26 cellular contexts compared by ENCODE assay signal in genomic region chr12:67002711-67003110, GRCh38.
DNase-seq lines count a peak whose midpoint lies in the region; ATAC-seq, FAIRE-seq and TF ChIP-seq lines count a peak whose summit lies in the region.
"Had no signal": no experiment of that assay in that cellular context is flagged by ENCODE, and none has a peak within 500 bp of the region (broad histone marks: within the 10 kb centered on the region; RNA-seq: fewer than 3 reads in every experiment).

No MANE protein-coding gene starts in this region.

- H3K4me3 Mint-ChIP-seq in activated naive CD4-positive, alpha-beta T cell treated with anti-CD3 and anti-CD28 coated beads for 36 hours = no peak overlapping the region
- H3K4me3 Mint-ChIP-seq: activated CD4-positive, alpha-beta memory T cell treated with anti-CD3 and anti-CD28 coated beads, Interleukin-2, amount 10 ng/mL, durations not matched to agents 7 days and 5 days; activated naive CD8-positive, alpha-beta T cell; natural killer cell treated with Interleukin-12 subunit alpha and Interleukin-12 subunit beta and Interleukin-15 and Interleukin-18, amount 100 ng/mL, for 72 hours had no signal

- FAIRE-seq in keratinocyte (lab: Jason Lieb, UNC) = peak; percentile 20
- FAIRE-seq: endometrium, G401.6 had no signal

- CTCF ChIA-PET in activated naive CD4-positive, alpha-beta T cell treated with anti-CD3 and anti-CD28 coated beads for 36 hours (lab: Charles Lee) = no interaction called here

- peaks cover 3% of the 10 kb centered on the region for H3K4me1 ChIP-seq in keratinocyte (ENCODE audit: control insufficient read depth, extremely low read depth, insufficient read depth, low read length)
- H3K4me1 ChIP-seq in colonic mucosa = no peaks in the 10 kb centered on the region
- H3K4me1 ChIP-seq: gastrocnemius medialis had no signal

- peaks cover 2% of the 10 kb centered on the region for H3K4me1 Mint-ChIP-seq in activated naive CD4-positive, alpha-beta T cell treated with anti-CD3 and anti-CD28 coated beads for 36 hours (ENCODE audit: low read depth)
- H3K4me1 Mint-ChIP-seq: activated CD4-positive, alpha-beta memory T cell treated with anti-CD3 and anti-CD28 coated beads, Interleukin-2, amount 10 ng/mL, durations not matched to agents 7 days and 5 days had no signal

- H3K9ac ChIP-seq in keratinocyte (ENCODE audit: control insufficient read depth, extremely low read depth, insufficient read depth, low read length) = no peak overlapping the region
- no peak overlapping the region for H3K9ac ChIP-seq in colonic mucosa (ENCODE audit: low read depth in 2 of 2, low read length in 2 of 2)

- in situ Hi-C loops in ACHN (cut with HindIII; ENCODE audit: low pct_ligation_motif_present, low pct_unique_long_range_greater_than_20kb, low sequenced_read_pairs) (no loop called here), Caki2 (cut with HindIII; ENCODE audit: low pct_unique_long_range_greater_than_20kb, low sequenced_read_pairs) (no loop called here)

- H2AFZ ChIP-seq in keratinocyte (ENCODE audit: control insufficient read depth, low read length) = no peak overlapping the region

- no peak overlapping the region for H3K4me2 ChIP-seq in keratinocyte (ENCODE audit: control insufficient read depth, extremely low read depth, insufficient read depth, low read depth, low read length)

- H3K27me3 Mint-ChIP-seq in activated naive CD4-positive, alpha-beta T cell treated with anti-CD3 and anti-CD28 coated beads for 36 hours (ENCODE audit: low read depth) = no peaks in the 10 kb centered on the region

- TF ChIP-seq CTCF in keratinocyte (optimal IDR thresholded peaks at IDR 0.05 in 1 of 3, IDR thresholded peaks at IDR 0.05 in 1 of 3, conservative IDR thresholded peaks at IDR 0.05 in 1 of 3; ENCODE audit: extremely low read depth in 1 of 3, insufficient read depth in 2 of 3, low read length in 3 of 3) (no peak), colonic mucosa (IDR thresholded peaks at IDR 0.05) (no peak)

- no peak for ATAC-seq in GM18519 (IDR thresholded peaks at IDR 0.05; ENCODE audit: low FRiP score, unreplicated experiment)
- ATAC-seq: gastrocnemius medialis; left ventricle myocardium superior; natural killer cell treated with Interleukin-12 subunit alpha and Interleukin-12 subunit beta and Interleukin-15 and Interleukin-18, amount 100 ng/mL, for 72 hours had no signal

- H4K20me1 ChIP-seq in keratinocyte (ENCODE audit: control insufficient read depth, extremely low read depth, insufficient read depth, low read length) = no peaks in the 10 kb centered on the region

- no peaks in the 10 kb centered on the region for H3K9me1 ChIP-seq in keratinocyte (ENCODE audit: control insufficient read depth, extremely low read depth, insufficient read depth, low read length)

- no peak overlapping the region for H3K27ac ChIP-seq in keratinocyte (ENCODE audit: control insufficient read depth, insufficient read depth, low read length)
- no peak overlapping the region for H3K27ac ChIP-seq in colonic mucosa
- H3K27ac ChIP-seq: gastrocnemius medialis had no signal

- no peak overlapping the region for H3K27ac Mint-ChIP-seq in activated naive CD4-positive, alpha-beta T cell treated with anti-CD3 and anti-CD28 coated beads for 36 hours
- H3K27ac Mint-ChIP-seq: activated CD4-positive, alpha-beta memory T cell treated with anti-CD3 and anti-CD28 coated beads, Interleukin-2, amount 10 ng/mL, durations not matched to agents 7 days and 5 days; activated naive CD8-positive, alpha-beta T cell; activated T-helper 2 cell treated with anti-CD3 and anti-CD28 coated beads, Interferon-gamma antibody, Interleukin-2, Interleukin-4, amounts not matched to agents 10 μg/mL and 5 μg/mL and 100 μg/mL, durations not matched to agents 14 hours and 24 hours and 36 hours; natural killer cell treated with Interleukin-12 subunit alpha and Interleukin-12 subunit beta and Interleukin-15 and Interleukin-18, amount 100 ng/mL, for 72 hours had no signal

- H3K9me3 ChIP-seq in keratinocyte (ENCODE audit: control insufficient read depth, low read depth, low read length) = no peaks in the 10 kb centered on the region
- no peaks in the 10 kb centered on the region for H3K9me3 ChIP-seq in colonic mucosa
- H3K9me3 ChIP-seq: gastrocnemius medialis had no signal

- intact Hi-C loops in colonic mucosa (cut with DNase I) = no loop called here
- intact Hi-C loops in activated naive CD4-positive, alpha-beta T cell treated with anti-CD3 and anti-CD28 coated beads for 36 hours (cut with micrococcal nuclease) = no loop called here

- no peaks in the 10 kb centered on the region for H3K27me3 ChIP-seq in keratinocyte (ENCODE audit: control insufficient read depth, extremely low read depth, insufficient read depth, low read length)
- H3K27me3 ChIP-seq in colonic mucosa = no peaks in the 10 kb centered on the region
- H3K27me3 ChIP-seq: gastrocnemius medialis had no signal

- no peaks in the 10 kb centered on the region for H3K9me3 Mint-ChIP-seq in activated naive CD4-positive, alpha-beta T cell treated with anti-CD3 and anti-CD28 coated beads for 36 hours
- H3K9me3 Mint-ChIP-seq: activated CD4-positive, alpha-beta memory T cell treated with anti-CD3 and anti-CD28 coated beads, Interleukin-2, amount 10 ng/mL, durations not matched to agents 7 days and 5 days; activated T-helper 2 cell treated with anti-CD3 and anti-CD28 coated beads, Interferon-gamma antibody, Interleukin-2, Interleukin-4, amounts not matched to agents 10 μg/mL and 5 μg/mL and 100 μg/mL, durations not matched to agents 14 hours and 24 hours and 36 hours; natural killer cell treated with Interleukin-12 subunit alpha and Interleukin-12 subunit beta and Interleukin-15 and Interleukin-18, amount 100 ng/mL, for 72 hours had no signal

- peak; percentile 33 for DNase-seq in ACHN
- peak; percentile 65 for DNase-seq in Caki2 (ENCODE audit: low read depth)
- DNase-seq in NCI-H2196 (lab: John Stamatoyannopoulos, UW; ENCODE audit: unreplicated experiment) = peak; percentile 44
- DNase-seq in keratinocyte (ENCODE audit: low read depth, low spot score) = no peak
- no peak for DNase-seq in colonic mucosa
- no peak for DNase-seq in activated naive CD4-positive, alpha-beta T cell treated with anti-CD3 and anti-CD28 coated beads for 36 hours
- DNase-seq: activated CD4-positive, alpha-beta memory T cell treated with anti-CD3 and anti-CD28 coated beads, Interleukin-2, amount 10 ng/mL, durations not matched to agents 7 days and 5 days; activated CD4-positive, CD25-positive, alpha-beta regulatory T cell treated with anti-CD3 and anti-CD28 coated beads, Interleukin-2, amount 50 U/mL, for 72 hours; activated CD8-positive, alpha-beta memory T cell treated with anti-CD3 and anti-CD28 coated beads, Interleukin-2, amount 50 U/mL, for 48 hours; aorta; caudate nucleus; gastrocnemius medialis; hippocampal formation; Kasumi-1; left ventricle myocardium superior; midbrain; NCI-H2081; NCI-H526 treated with DMSO at 0.1 percent for 48 hours; RPMI8226; stimulated activated naive CD4-positive, alpha-beta T cell treated with Interleukin-2 at 50 U/mL for 16 hours had no signal

- no peaks in the 10 kb centered on the region for H3K79me2 ChIP-seq in keratinocyte (ENCODE audit: control insufficient read depth, insufficient read depth, low read length)

- no peaks in the 10 kb centered on the region for H3K36me3 ChIP-seq in keratinocyte (ENCODE audit: control insufficient read depth in 2 of 2, extremely low read depth in 1 of 2, insufficient read depth in 2 of 2, low read length in 2 of 2)
- no peaks in the 10 kb centered on the region for H3K36me3 ChIP-seq in colonic mucosa
- H3K36me3 ChIP-seq: gastrocnemius medialis had no signal

- H3K4me3 ChIP-seq in keratinocyte (ENCODE audit: control insufficient read depth in 2 of 3, extremely low read depth in 1 of 3, insufficient read depth in 2 of 3, low read depth in 1 of 3, low read length in 3 of 3) = no peak overlapping the region
- no peak overlapping the region for H3K4me3 ChIP-seq in colonic mucosa
- H3K4me3 ChIP-seq: gastrocnemius medialis had no signal

- H3K36me3 Mint-ChIP-seq in activated naive CD4-positive, alpha-beta T cell treated with anti-CD3 and anti-CD28 coated beads for 36 hours (ENCODE audit: low read depth) = no peaks in the 10 kb centered on the region
- H3K36me3 Mint-ChIP-seq: activated naive CD8-positive, alpha-beta T cell; natural killer cell treated with Interleukin-12 subunit alpha and Interleukin-12 subunit beta and Interleukin-15 and Interleukin-18, amount 100 ng/mL, for 72 hours had no signal

- dilution Hi-C loops in keratinocyte (cut with MboI; ENCODE audit: extremely low pct_ligation_motif_present, low sequenced_read_pairs) = no loop called here

Comparison
In these comparisons a context has a peak if more than half of its experiments do, and no peak if none do; other contexts are left out.
1. DNase-seq: peak in ACHN (single experiment), Caki2 (single experiment) and NCI-H2196 (single experiment); none in keratinocyte (single experiment), colonic mucosa (single experiment) and activated naive CD4-positive, alpha-beta T cell treated with anti-CD3 and anti-CD28 coated beads for 36 hours (single experiment).